21 cellular contexts compared by ENCODE assay signal in genomic region chrX:136647969-136648368, GRCh38. TPM values are rescaled to one million over a fixed set of nuclear protein-coding genes. Genes with fewer than 3 reads are reported as not detected.
DNase-seq lines count a peak whose midpoint lies in the region; ATAC-seq and TF ChIP-seq lines count a peak whose summit lies in the region.
"Had no signal": no experiment of that assay in that cellular context is flagged by ENCODE, and none has a peak within 500 bp of the region (broad histone marks: within the 10 kb centered on the region; RNA-seq: fewer than 3 reads in every experiment).

Gene CD40LG (plus strand): TSS chrX:136648158. CDS start chrX:136648249, 91 bp downstream.

- H3K4me3 Mint-ChIP-seq in WTC11, result no peak within 1 kb of the TSS
- H3K4me3 Mint-ChIP-seq in activated naive CD8-positive, alpha-beta T cell treated with anti-CD3 and anti-CD28 coated beads, Interleukin-2, amount 10 ng/mL, durations not matched to agents 7 days and 5 days, result peak within 1 kb of the TSS; percentile 20
- H3K4me3 Mint-ChIP-seq: neural crest cell had no signal

- DNase-seq in activated naive CD4-positive, alpha-beta T cell treated with Interleukin-2 at 50 U/mL for 16 hours, result peak; percentile 49
- no peak for DNase-seq in activated naive CD4-positive, alpha-beta T cell (lab: John Stamatoyannopoulos, UW)
- DNase-seq in WTC11 (ENCODE audit: low spot score), result no peak
- DNase-seq in activated naive CD8-positive, alpha-beta T cell treated with anti-CD3 and anti-CD28 coated beads, Interleukin-2, amount 10 ng/mL, durations not matched to agents 7 days and 5 days, result no peak
- no peak for DNase-seq in effector CD8-positive, alpha-beta T cell (lab: John Stamatoyannopoulos, UW)
- DNase-seq in DMS153 treated with DMSO at 0.1 percent for 48 hours (lab: John Stamatoyannopoulos, UW; ENCODE audit: unreplicated experiment), result no peak
- DNase-seq: activated CD8-positive, alpha-beta memory T cell treated with anti-CD3 and anti-CD28 coated beads, Interleukin-2, amount 50 U/mL, for 48 hours; HCEC 1CT; NCI-H1436 had no signal

- ATAC-seq in WTC11 (no peak), GM18517 (IDR thresholded peaks at IDR 0.05; ENCODE audit: unreplicated experiment) (no peak)
- ATAC-seq in activated naive CD8-positive, alpha-beta T cell treated with anti-CD3 and anti-CD28 coated beads, Interleukin-2, amount 10 ng/mL, durations not matched to agents 7 days and 5 days (ENCODE audit: low read depth), result no peak

- CTCF ChIA-PET in WTC11 (lab: Charles Lee), result no interaction called here

- peak within 1 kb of the TSS; percentile 60 for H3K27ac ChIP-seq in thymus (ENCODE audit: low read depth)
- H3K27ac ChIP-seq: ascending aorta, SK-N-MC, vagina had no signal

- WGBS in thymus, result 74% methylated on average over 8 of the region's 8 CpGs

- no peaks in the 10 kb centered on the region for H3K9me3 ChIP-seq in thymus (ENCODE audit: control insufficient read depth)
- H3K9me3 ChIP-seq: ascending aorta, Peyer's patch, vagina had no signal

- peak within 1 kb of the TSS; percentile 27 for H3K4me3 ChIP-seq in thymus (ENCODE audit: low read length)
- H3K4me3 ChIP-seq: ascending aorta, SK-N-MC, vagina had no signal

- no peaks in the 10 kb centered on the region for H3K4me1 ChIP-seq in thymus (ENCODE audit: control insufficient read depth, insufficient read depth, low read length)
- H3K4me1 ChIP-seq: ascending aorta, Peyer's patch, vagina had no signal

- peak within 1 kb of the TSS; percentile 43; the same call in 1 of the 2 replicates for H3K27ac Mint-ChIP-seq in WTC11
- no peak within 1 kb of the TSS for H3K27ac Mint-ChIP-seq in activated naive CD8-positive, alpha-beta T cell treated with anti-CD3 and anti-CD28 coated beads, Interleukin-2, amount 10 ng/mL, durations not matched to agents 7 days and 5 days

- no peaks in the 10 kb centered on the region for H3K9me3 Mint-ChIP-seq in WTC11
- peaks cover 4% of the 10 kb centered on the region for H3K9me3 Mint-ChIP-seq in activated naive CD8-positive, alpha-beta T cell treated with anti-CD3 and anti-CD28 coated beads, Interleukin-2, amount 10 ng/mL, durations not matched to agents 7 days and 5 days

- H3K36me3 ChIP-seq in thymus (ENCODE audit: control insufficient read depth, insufficient read depth), result no peaks in the 10 kb centered on the region
- H3K36me3 ChIP-seq: ascending aorta, Peyer's patch, vagina had no signal

- TF ChIP-seq CTCF in WTC11 (IDR thresholded peaks at IDR 0.05), result no peak

- H3K27me3 ChIP-seq in thymus (ENCODE audit: control insufficient read depth, insufficient read depth), result no peaks in the 10 kb centered on the region
- H3K27me3 ChIP-seq: ascending aorta, Peyer's patch, vagina had no signal

- peaks cover 3% of the 10 kb centered on the region; the same call in 1 of the 2 replicates for H3K27me3 Mint-ChIP-seq in WTC11 (ENCODE audit: low read depth)
- H3K27me3 Mint-ChIP-seq in activated naive CD8-positive, alpha-beta T cell treated with anti-CD3 and anti-CD28 coated beads, Interleukin-2, amount 10 ng/mL, durations not matched to agents 7 days and 5 days, result no peaks in the 10 kb centered on the region

- H3K36me3 Mint-ChIP-seq in WTC11, result no peaks in the 10 kb centered on the region
- H3K36me3 Mint-ChIP-seq in activated naive CD8-positive, alpha-beta T cell treated with anti-CD3 and anti-CD28 coated beads, Interleukin-2, amount 10 ng/mL, durations not matched to agents 7 days and 5 days, result peaks cover 23% of the 10 kb centered on the region

- H3K4me1 Mint-ChIP-seq in WTC11, result peaks cover 18% of the 10 kb centered on the region
- peaks cover 25% of the 10 kb centered on the region for H3K4me1 Mint-ChIP-seq in activated naive CD8-positive, alpha-beta T cell treated with anti-CD3 and anti-CD28 coated beads, Interleukin-2, amount 10 ng/mL, durations not matched to agents 7 days and 5 days
- H3K4me1 Mint-ChIP-seq: neural crest cell had no signal

- POLR2A ChIA-PET in WTC11 (lab: Charles Lee), result no interaction called here
- POLR2A ChIA-PET in activated naive CD8-positive, alpha-beta T cell treated with anti-CD3 and anti-CD28 coated beads, Interleukin-2, amount 10 ng/mL, durations not matched to agents 7 days and 5 days (lab: Charles Lee), result no interaction called here

TF ChIP-seq in WTC11, 78 proteins besides CTCF, POLR2A, EP300 and RAD21:
- TF ChIP-seq SMAD4 (CRISPR knock-in tag; IDR thresholded peaks at IDR 0.05) (no peak), ETV6 (CRISPR knock-in tag; IDR thresholded peaks at IDR 0.05) (no peak), TCF7 (CRISPR knock-in tag; IDR thresholded peaks at IDR 0.05; ENCODE audit: low read depth) (no peak)
TF ChIP-seq in WTC11: peak in this region for 0.

RNA-seq across cellular contexts. Expression of gene CD40LG, which starts in this region (rescaled TPM):
- 0.11 TPM in 1 of 3 replicates, not detected in the others for total RNA-seq in WTC11 (2021)
- 1 to 10 TPM; 2.5 to 3.7 TPM for total RNA-seq in activated naive CD8-positive, alpha-beta T cell treated with anti-CD3 and anti-CD28 coated beads, Interleukin-2, amount 10 ng/mL, durations not matched to agents 7 days and 5 days
- polyA plus RNA-seq in thymus, result 4.3 TPM
- total RNA-seq: ascending aorta, cerebellum, mesenteric fat pad, neural crest cell, pulmonary artery endothelial cell, vagina had no signal
- polyA plus RNA-seq: AG04450, keratinocyte had no signal
